Comparison of ENCODE assay signal across 10 cellular contexts in genomic region chr7:4103352-4104091, GRCh38.
DNase-seq lines count a peak whose midpoint lies in the region; ATAC-seq and TF ChIP-seq lines count a peak whose summit lies in the region.
"Had no signal": no experiment of that assay in that cellular context is flagged by ENCODE, and none has a peak within 500 bp of the region (broad histone marks: within the 10 kb centered on the region; RNA-seq: fewer than 3 reads in every experiment).

No MANE protein-coding gene starts in this region.

- TF ChIP-seq CTCF in RWPE2 (IDR thresholded peaks at IDR 0.05; ENCODE audit: poor library complexity, severe bottlenecking): peak; percentile 32

- DNase-seq in A172 (ENCODE audit: low spot score): peak; percentile 33
- peak; percentile 60 for DNase-seq in HK-2 (ENCODE audit: unreplicated experiment)
- DNase-seq in RWPE2 (ENCODE audit: low spot score): no peak
- DNase-seq in glomerular visceral epithelial cell (ENCODE audit: extremely low spot score): peak; percentile 46
- no peak for DNase-seq in NCI-H510A (lab: John Stamatoyannopoulos, UW)
- no peak for DNase-seq in dedifferentiated amniotic fluid mesenchymal stem cell (ENCODE audit: extremely low spot score)
- DNase-seq in activated CD4-positive, alpha-beta T cell treated with anti-CD3 and anti-CD28 coated beads for 48 hours: no peak
- DNase-seq: NCI-H1436; stimulated activated CD4-positive, alpha-beta T cell treated with anti-CD3 and anti-CD28 coated beads, Interleukin-1b, Interleukin-23, amount 100 ng/mL, for 48 hours had no signal

- no peaks in the 10 kb centered on the region for H3K27me3 ChIP-seq in RWPE2 (ENCODE audit: insufficient read depth, poor library complexity, severe bottlenecking)

- no peak overlapping the region for H3K27ac ChIP-seq in RWPE2 (ENCODE audit: poor library complexity, severe bottlenecking)

- no peaks in the 10 kb centered on the region for H3K4me1 ChIP-seq in RWPE2 (ENCODE audit: insufficient read depth, poor library complexity, severe bottlenecking)

- no peaks in the 10 kb centered on the region for H3K36me3 ChIP-seq in RWPE2 (ENCODE audit: low read depth)

- ATAC-seq in RWPE2 (ENCODE audit: low read depth) (peak; percentile 36; the same call in 1 of the 3 replicates), GM19351 (IDR thresholded peaks at IDR 0.05; ENCODE audit: unreplicated experiment) (no peak)

- H3K9me3 ChIP-seq in RWPE2 (ENCODE audit: severe bottlenecking): no peaks in the 10 kb centered on the region

- H3K4me3 ChIP-seq in RWPE2 (ENCODE audit: severe bottlenecking): no peak overlapping the region

Comparison
In these comparisons a context has a peak if more than half of its experiments do, and no peak if none do; other contexts are left out.
1. DNase-seq: peak in A172 (single experiment), HK-2 (single experiment) and glomerular visceral epithelial cell (single experiment); none in RWPE2 (single experiment), NCI-H510A (single experiment), dedifferentiated amniotic fluid mesenchymal stem cell (single experiment) and activated CD4-positive, alpha-beta T cell treated with anti-CD3 and anti-CD28 coated beads for 48 hours (single experiment).